Comparison of ENCODE assay signal across 8 cellular contexts in the genomic region with DNA sequence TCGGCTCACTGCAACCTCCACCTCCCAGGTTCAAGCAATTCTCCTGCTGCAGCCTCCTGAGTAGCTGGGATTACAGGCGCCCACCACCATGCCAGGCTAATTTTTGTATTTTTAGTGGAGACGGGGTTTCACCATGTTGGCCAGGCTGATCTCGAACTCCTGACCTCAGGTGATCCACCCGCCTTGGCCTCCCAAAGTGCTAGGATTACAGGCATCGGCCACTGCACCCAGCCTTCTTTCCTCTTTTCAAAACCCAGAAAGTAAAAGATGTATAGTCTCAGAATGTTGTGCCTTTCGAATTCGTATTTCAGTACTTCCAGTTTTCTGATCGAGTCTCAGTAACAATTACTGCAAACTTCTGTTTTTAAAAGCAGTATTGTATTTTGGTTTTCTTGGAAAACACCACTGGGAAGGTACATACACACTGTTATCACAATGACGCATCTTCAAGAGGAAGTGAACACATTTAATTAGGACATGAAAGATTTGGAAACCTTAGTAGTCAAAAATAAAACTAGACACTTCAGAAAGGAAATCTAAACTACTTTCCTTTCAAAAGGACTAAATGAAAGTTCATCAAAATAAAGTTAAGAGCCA.
DNase-seq lines count a peak whose midpoint lies in the region; ATAC-seq and TF ChIP-seq lines count a peak whose summit lies in the region.
"Not testable (repeated sequence)": the region's sequence is repeated elsewhere in the genome, so short reads cannot be mapped to it uniquely, and the experiment has no call there.

No MANE protein-coding gene starts in this region.

- H3K4me2 ChIP-seq in OCI-LY3 (ENCODE audit: low read length), result peak overlapping the region; percentile 63
- not testable (repeated sequence) for H3K4me2 ChIP-seq in fibroblast of lung (ENCODE audit: extremely low read depth, insufficient read depth, low read length)

- POLR2A ChIA-PET in activated CD4-positive, alpha-beta T cell treated with anti-CD3 and anti-CD28 coated beads for 36 hours (lab: Charles Lee), result not testable (repeated sequence)

- H3K36me3 Mint-ChIP-seq in activated CD4-positive, alpha-beta T cell treated with anti-CD3 and anti-CD28 coated beads for 36 hours (ENCODE audit: low read depth); naive B cell: not testable (repeated sequence)

- not testable (repeated sequence) for H3K27me3 Mint-ChIP-seq in activated CD4-positive, alpha-beta T cell treated with anti-CD3 and anti-CD28 coated beads for 36 hours; naive B cell

- DNase-seq in Daoy (ENCODE audit: low read depth) (peak; percentile 32), adipocyte (ENCODE audit: low read depth) (peak; percentile 5), fibroblast of lung (ENCODE audit: low read depth in 2 of 2) (peak; percentile 9 to 64), naive B cell (peak; percentile 14)
- DNase-seq in HL-60 (ENCODE audit: low read depth in 1 of 2, low spot score in 1 of 2); activated CD4-positive, alpha-beta T cell treated with anti-CD3 and anti-CD28 coated beads for 36 hours; upper lobe of right lung: not testable (repeated sequence)

- H3K27ac Mint-ChIP-seq in activated CD4-positive, alpha-beta T cell treated with anti-CD3 and anti-CD28 coated beads for 36 hours, result peak overlapping the region; percentile 6
- H3K27ac Mint-ChIP-seq in naive B cell, result peak overlapping the region; percentile 37 to 93 (median 72)

- not testable (repeated sequence) for H4K20me1 ChIP-seq in OCI-LY3 (ENCODE audit: insufficient read depth, low read length); fibroblast of lung (ENCODE audit: control insufficient read depth, extremely low read depth, insufficient read depth, low read length)

- H3K4me1 Mint-ChIP-seq in activated CD4-positive, alpha-beta T cell treated with anti-CD3 and anti-CD28 coated beads for 36 hours, result peaks cover 29% of the 10 kb centered on the region
- H3K4me1 Mint-ChIP-seq in naive B cell, result peaks cover 8 to 22% (median 9%) of the 10 kb centered on the region in 3 donors

- H3K9me3 Mint-ChIP-seq in activated CD4-positive, alpha-beta T cell treated with anti-CD3 and anti-CD28 coated beads for 36 hours (ENCODE audit: low read depth); naive B cell: not testable (repeated sequence)

- not testable (repeated sequence) for H3K27me3 ChIP-seq in HL-60 (ENCODE audit: insufficient read depth, poor library complexity, severe bottlenecking); OCI-LY3 (ENCODE audit: low read depth, low read length); adipocyte (replicated peaks; ENCODE audit: control insufficient read depth, insufficient read depth, low read length); fibroblast of lung (ENCODE audit: control insufficient read depth, insufficient read depth, low read length); upper lobe of right lung

- CTCF ChIA-PET in activated CD4-positive, alpha-beta T cell treated with anti-CD3 and anti-CD28 coated beads for 36 hours (lab: Charles Lee), result interaction anchor here (0.7 kb wide), 1 partner anchor 35 kb away, joined by 3 read pairs; no protein-coding TSS in a partner anchor

- TF ChIP-seq CTCF in HL-60 (IDR thresholded peaks at IDR 0.05; ENCODE audit: insufficient read depth, low read length); OCI-LY3 (IDR thresholded peaks at IDR 0.05; ENCODE audit: low read depth, low read length); fibroblast of lung (conservative IDR thresholded peaks at IDR 0.05 in 1 of 2, IDR thresholded peaks at IDR 0.05 in 1 of 2; ENCODE audit: low read depth in 1 of 2, low read length in 2 of 2); upper lobe of right lung (IDR thresholded peaks at IDR 0.05): not testable (repeated sequence)

- not testable (repeated sequence) for H3K79me2 ChIP-seq in OCI-LY3 (ENCODE audit: low read length); fibroblast of lung (ENCODE audit: control insufficient read depth, insufficient read depth, low read length)

- H3K9me3 ChIP-seq in OCI-LY3 (ENCODE audit: insufficient read depth, low read length); adipocyte (ENCODE audit: control insufficient read depth, low read length); fibroblast of lung (ENCODE audit: control insufficient read depth, insufficient read depth, low read depth, low read length); upper lobe of right lung: not testable (repeated sequence)

- not testable (repeated sequence) for H3K4me3 Mint-ChIP-seq in activated CD4-positive, alpha-beta T cell treated with anti-CD3 and anti-CD28 coated beads for 36 hours
- peak overlapping the region in 7 of 8 donors; percentile 25 to 83 (median 48) for H3K4me3 Mint-ChIP-seq in naive B cell

- H3K4me1 ChIP-seq in OCI-LY3 (ENCODE audit: low read length) (peaks cover 39% of the 10 kb centered on the region), upper lobe of right lung (peaks cover 18% of the 10 kb centered on the region)
- H3K4me1 ChIP-seq in adipocyte (ENCODE audit: control insufficient read depth, insufficient read depth, low read length); fibroblast of lung (ENCODE audit: control insufficient read depth, extremely low read depth, insufficient read depth, low read length): not testable (repeated sequence)

- intact Hi-C loops in activated CD4-positive, alpha-beta T cell treated with anti-CD3 and anti-CD28 coated beads for 36 hours (cut with DNase I, micrococcal nuclease), result loop anchor here (1.0 to 5.0 kb wide), 3 partner anchors 32 to 124 kb away; a partner anchor contains a TSS
- intact Hi-C loops in upper lobe of right lung (cut with DNase I), result not testable (repeated sequence)

- H3K36me3 ChIP-seq in OCI-LY3 (replicated peaks; ENCODE audit: low read depth, low read length); adipocyte (ENCODE audit: control insufficient read depth, insufficient read depth, low read length, severe bottlenecking); fibroblast of lung (ENCODE audit: control insufficient read depth, insufficient read depth, low read length); upper lobe of right lung: not testable (repeated sequence)

- 0 out of 2 replicates have a peak overlapping the region, but pooled peaks have one; percentile 7 for H3K9ac ChIP-seq in OCI-LY3 (ENCODE audit: low read length)
- not testable (repeated sequence) for H3K9ac ChIP-seq in adipocyte (ENCODE audit: low read length); fibroblast of lung (ENCODE audit: insufficient read depth, low read length)

- H2AFZ ChIP-seq in OCI-LY3 (ENCODE audit: low read depth, low read length), result 0 out of 2 replicates have a peak overlapping the region, but pooled peaks have one; percentile 62
- H2AFZ ChIP-seq in fibroblast of lung (ENCODE audit: low read length), result not testable (repeated sequence)

- peak overlapping the region; percentile 45 for H3K27ac ChIP-seq in HL-60 (replicated peaks)
- H3K27ac ChIP-seq in OCI-LY3 (ENCODE audit: low read length), result peak overlapping the region; percentile 12; the same call in 1 of the 2 replicates
- not testable (repeated sequence) for H3K27ac ChIP-seq in fibroblast of lung (ENCODE audit: insufficient read depth, low read length); upper lobe of right lung

- H3K4me3 ChIP-seq in HL-60 (replicated peaks; ENCODE audit: insufficient read depth, low read length); adipocyte (ENCODE audit: low read length); fibroblast of lung (replicated peaks in 1 of 4; ENCODE audit: control extremely low read depth in 1 of 4, insufficient read depth in 1 of 4, low read depth in 3 of 4, low read length in 4 of 4); upper lobe of right lung: not testable (repeated sequence)
- peak overlapping the region; percentile 38; the same call in 1 of the 2 replicates for H3K4me3 ChIP-seq in OCI-LY3 (ENCODE audit: low read length)

- ATAC-seq in activated CD4-positive, alpha-beta T cell treated with anti-CD3 and anti-CD28 coated beads for 36 hours, result peak; percentile 72
- ATAC-seq in naive B cell (ENCODE audit: low read depth in 2 of 2), result peak; percentile 82 to 85
- ATAC-seq in upper lobe of right lung, result peak; percentile 29

Comparison
In these comparisons a context has a peak if more than half of its experiments do, and no peak if none do; other contexts are left out.
1. ATAC-seq: peak in every context shown above with its lines; median percentile 84 in naive B cell; 72 in activated CD4-positive, alpha-beta T cell treated with anti-CD3 and anti-CD28 coated beads for 36 hours; 29 in upper lobe of right lung.